In the genomic region with DNA sequence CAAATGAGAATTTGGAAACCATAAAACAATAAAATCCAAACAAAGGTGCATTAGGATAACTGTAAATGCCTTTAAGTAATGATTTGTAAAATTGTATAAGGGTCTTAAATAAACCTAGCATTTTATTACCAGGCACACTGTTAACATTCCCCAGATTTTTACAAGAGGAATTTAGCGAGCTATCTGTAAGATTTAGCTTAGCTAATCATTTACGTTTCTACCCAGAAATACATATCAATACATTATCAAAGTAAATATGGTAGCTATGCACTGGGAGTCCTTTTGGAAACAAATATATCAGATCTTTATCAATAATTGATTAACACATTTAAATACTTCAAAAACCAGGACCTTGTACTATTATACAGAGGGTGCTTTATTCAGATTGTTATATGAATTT, we compare ENCODE assay signal across 21 cellular contexts.
"Had no signal": no experiment of that assay in that cellular context is flagged by ENCODE, and none has a peak within 500 bp of the region (broad histone marks: within the 10 kb centered on the region; RNA-seq: fewer than 3 reads in every experiment).

No MANE protein-coding gene starts in this region.

- H3K4me1 ChIP-seq: SJCRH30 had no signal

- H3K36me3 ChIP-seq: cardiac muscle cell, SJCRH30 had no signal

- H3K27ac ChIP-seq: cardiac muscle cell, SJCRH30, SK-N-MC had no signal

- H3K4me3 ChIP-seq: cardiac muscle cell, SJCRH30, SK-N-MC had no signal

- ATAC-seq: activated CD8-positive, alpha-beta T cell treated with anti-CD3 and anti-CD28 coated beads for 36 hours; activated T-cell treated with anti-CD3 and anti-CD28 coated beads, Interleukin-2, amount 50 U/mL, for 72 hours; activated T-helper 17 cell treated with anti-CD3 and anti-CD28 coated beads, Interleukin-2, amount 50 U/mL, for 72 hours had no signal

- DNase-seq: activated CD4-positive, alpha-beta T cell treated with anti-CD3 and anti-CD28 coated beads, Interleukin-2, amount 10 ng/mL, durations not matched to agents 24 days and 14 days; activated CD4-positive, alpha-beta T cell treated with anti-CD3 and anti-CD28 coated beads, Interleukin-2, amount 50 U/mL, for 4 hours; activated CD8-positive, alpha-beta T cell treated with anti-CD3 and anti-CD28 coated beads for 36 hours; activated effector memory CD4-positive, alpha-beta T cell treated with anti-CD3 and anti-CD28 coated beads, Interleukin-2, amount 50 U/mL, for 16 hours; activated naive CD4-positive, alpha-beta T cell; activated naive CD4-positive, alpha-beta T cell treated with anti-CD3 and anti-CD28 coated beads, Interleukin-2, amount 50 U/mL, for 16 hours; activated naive CD8-positive, alpha-beta T cell treated with anti-CD3 and anti-CD28 coated beads for 36 hours; activated T-cell treated with anti-CD3 and anti-CD28 coated beads, Interleukin-2, amount 50 U/mL, for 1 hour; activated T-cell treated with anti-CD3 and anti-CD28 coated beads, Interleukin-2, amount 50 U/mL, for 72 hours; amniotic stem cell; aorta; NCI-H1105; NCI-H1417 treated with DMSO at 0.1 percent for 48 hours; NCI-H1930; NCI-H2081 treated with DMSO at 0.1 percent for 48 hours; NCI-H524 treated with DMSO at 0.1 percent for 48 hours; SHP77 had no signal

- H3K27me3 ChIP-seq: cardiac muscle cell, SJCRH30 had no signal

- H3K9me3 ChIP-seq: SJCRH30 had no signal
